18 cellular contexts compared by ENCODE assay signal in genomic region chr22:31064369-31064768, GRCh38. TPM values are rescaled to one million over a fixed set of nuclear protein-coding genes. Genes with fewer than 3 reads are reported as not detected.
DNase-seq lines count a peak whose midpoint lies in the region; TF ChIP-seq lines count a peak whose summit lies in the region.
"Had no signal": no experiment of that assay in that cellular context is flagged by ENCODE, and none has a peak within 500 bp of the region (broad histone marks: within the 10 kb centered on the region; RNA-seq: fewer than 3 reads in every experiment).

No MANE protein-coding gene starts in this region.

- H3K79me2 ChIP-seq in hepatocyte = no peaks in the 10 kb centered on the region

- peak; percentile 28 for DNase-seq in DMS53 (lab: John Stamatoyannopoulos, UW)
- no peak for DNase-seq in DMS53 treated with DMSO at 0.1 percent for 48 hours (lab: John Stamatoyannopoulos, UW; ENCODE audit: unreplicated experiment)
- DNase-seq in OCI-M1 (lab: John Stamatoyannopoulos, UW) = peak; percentile 62
- no peak for DNase-seq in hepatocyte (ENCODE audit: low spot score)
- no peak for DNase-seq in hippocampal formation (lab: John Stamatoyannopoulos, UW)
- DNase-seq in germinal center (ENCODE audit: low spot score) = no peak
- no peak for DNase-seq in Kasumi-1 (lab: John Stamatoyannopoulos, UW)
- DNase-seq: 8988T; activated CD4-positive, CD25-positive, alpha-beta regulatory T cell treated with anti-CD3 and anti-CD28 coated beads, Interleukin-2, amount 50 U/mL, for 72 hours; C1 segment of cervical spinal cord; foreskin melanocyte; NCI-H345; ovary had no signal

- H3K9me2 ChIP-seq in hepatocyte (replicated peaks; ENCODE audit: insufficient read depth) = no peaks in the 10 kb centered on the region

- H4K20me1 ChIP-seq in hepatocyte (ENCODE audit: insufficient read depth, poor library complexity, severe bottlenecking) = no peaks in the 10 kb centered on the region

- no peaks in the 10 kb centered on the region for H3K27me3 ChIP-seq in hepatocyte
- H3K27me3 ChIP-seq: ovary, transverse colon had no signal

- WGBS in hepatocyte (ENCODE audit: low lambda C conversion rate, missing lambda C conversion rate) = 95% methylated on average over 6 of the region's 6 CpGs

- H3K4me1 ChIP-seq in hepatocyte (ENCODE audit: insufficient read depth) = peaks cover 11% of the 10 kb centered on the region
- H3K4me1 ChIP-seq: transverse colon had no signal

- H3K4me3 ChIP-seq in GM08714 (ENCODE audit: low read length) = peak overlapping the region; percentile 17; the same call in 1 of the 2 replicates
- no peak overlapping the region for H3K4me3 ChIP-seq in hepatocyte
- H3K4me3 ChIP-seq: ovary, smooth muscle cell had no signal

- no peaks in the 10 kb centered on the region for H3K9me3 ChIP-seq in hepatocyte (ENCODE audit: low read depth)
- H3K9me3 ChIP-seq: ovary, transverse colon had no signal

- H3K36me3 ChIP-seq in hepatocyte (replicated peaks; ENCODE audit: insufficient read depth, low read depth) = no peaks in the 10 kb centered on the region
- H3K36me3 ChIP-seq: ovary, transverse colon had no signal

- no peak overlapping the region for H2AFZ ChIP-seq in hepatocyte

- no peak for TF ChIP-seq CTCF in hepatocyte (IDR thresholded peaks at IDR 0.05; ENCODE audit: poor library complexity)

- peak overlapping the region; percentile 6 for H3K27ac ChIP-seq in hepatocyte
- H3K27ac ChIP-seq: ovary had no signal

- no peak overlapping the region for H3K4me2 ChIP-seq in hepatocyte
- H3K4me2 ChIP-seq: smooth muscle cell had no signal

RNA-seq across cellular contexts. Expression of gene SMTN, which starts 16.7 kb away (rescaled TPM):
- total RNA-seq in hepatocyte = 43.0 and 64.7 TPM in 2 replicates
- polyA plus RNA-seq in hepatocyte = 88.7 and 112 TPM in 2 replicates

RNA-seq across cellular contexts. Expression of gene SELENOM, which starts 43.0 kb away (rescaled TPM):
- total RNA-seq in hepatocyte = 130 and 156 TPM in 2 replicates
- 240 and 307 TPM in 2 replicates for polyA plus RNA-seq in hepatocyte

RNA-seq across cellular contexts. Expression of gene INPP5J, which starts 58.4 kb away (rescaled TPM):
- total RNA-seq in hepatocyte = 3.4 and 3.5 TPM in 2 replicates
- polyA plus RNA-seq in hepatocyte = 5.6 and 6.1 TPM in 2 replicates
- total RNA-seq: mononuclear cell; T-helper 2 cell treated with Interferon-gamma antibody and Interleukin-4, amounts not matched to agents 100 ng/mL and 5 ng/mL, for 36 hours had no signal

Comparison
In these comparisons a context has a peak if more than half of its experiments do, and no peak if none do; other contexts are left out.
1. DNase-seq: peak in DMS53 (single experiment) and OCI-M1 (single experiment); none in DMS53 treated with DMSO at 0.1 percent for 48 hours (single experiment), hepatocyte (single experiment), hippocampal formation (0 of 2), germinal center (single experiment) and Kasumi-1 (0 of 2).